ENCODE assay signal across 23 cellular contexts in the genomic region with DNA sequence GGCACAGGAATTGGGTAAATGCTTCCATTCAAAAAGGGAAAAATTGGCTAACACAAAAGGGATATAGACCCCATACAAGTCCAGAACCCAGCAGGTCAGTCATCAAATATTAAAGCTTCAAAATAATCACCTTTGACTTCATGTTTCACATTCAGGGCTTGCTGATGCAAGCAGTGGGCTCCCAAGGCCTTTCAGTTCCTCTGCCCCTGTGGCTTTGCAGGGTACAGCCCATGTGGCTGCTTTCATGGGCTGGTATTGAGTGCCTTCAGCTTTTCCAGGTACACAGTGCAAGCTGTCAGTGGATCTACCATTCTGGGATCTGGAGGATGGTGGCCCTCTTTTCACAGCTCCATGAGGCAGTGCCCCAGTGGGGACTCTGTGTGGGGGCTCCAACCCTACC.
"Had no signal": no experiment of that assay in that cellular context is flagged by ENCODE, and none has a peak within 500 bp of the region (broad histone marks: within the 10 kb centered on the region; RNA-seq: fewer than 3 reads in every experiment).

No MANE protein-coding gene starts in this region.

- ATAC-seq: effector memory CD8-positive, alpha-beta T cell; esophagus mucosa; gastrocnemius medialis; heart right ventricle; left cardiac atrium; left lung; left ventricle myocardium superior; lower lobe of right lung; naive thymus-derived CD4-positive, alpha-beta T cell had no signal

- H3K9me3 ChIP-seq: colonic mucosa, esophagus squamous epithelium, gastrocnemius medialis, heart right ventricle, left lung, lower lobe of right lung had no signal

- H3K27me3 ChIP-seq: colonic mucosa, esophagus squamous epithelium, gastrocnemius medialis, heart right ventricle, left lung had no signal

- DNase-seq: colonic mucosa; cortex of kidney; effector CD8-positive, alpha-beta T cell; effector memory CD8-positive, alpha-beta T cell; endodermal cell; erythroblast; esophagus squamous epithelium; foreskin fibroblast; foreskin melanocyte; gastrocnemius medialis; glutamatergic neuron; head of caudate nucleus; heart right ventricle; hippocampal formation; left cardiac atrium; left lung; left ventricle myocardium superior; lower lobe of right lung; mesenchymal stem cell; midbrain; naive thymus-derived CD4-positive, alpha-beta T cell had no signal

- H3K36me3 ChIP-seq: colonic mucosa, esophagus squamous epithelium, gastrocnemius medialis, heart right ventricle, left lung, lower lobe of right lung had no signal

- H3K4me1 ChIP-seq: colonic mucosa, esophagus squamous epithelium, heart right ventricle, left lung, lower lobe of right lung had no signal

- H3K27ac ChIP-seq: colonic mucosa, epithelial cell of prostate, esophagus squamous epithelium, gastrocnemius medialis, heart right ventricle, left lung, lower lobe of right lung had no signal

- H3K4me3 ChIP-seq: colonic mucosa, esophagus squamous epithelium, gastrocnemius medialis, heart right ventricle, left lung, lower lobe of right lung had no signal
